Comparison of ENCODE assay signal across 11 cellular contexts in the genomic region with DNA sequence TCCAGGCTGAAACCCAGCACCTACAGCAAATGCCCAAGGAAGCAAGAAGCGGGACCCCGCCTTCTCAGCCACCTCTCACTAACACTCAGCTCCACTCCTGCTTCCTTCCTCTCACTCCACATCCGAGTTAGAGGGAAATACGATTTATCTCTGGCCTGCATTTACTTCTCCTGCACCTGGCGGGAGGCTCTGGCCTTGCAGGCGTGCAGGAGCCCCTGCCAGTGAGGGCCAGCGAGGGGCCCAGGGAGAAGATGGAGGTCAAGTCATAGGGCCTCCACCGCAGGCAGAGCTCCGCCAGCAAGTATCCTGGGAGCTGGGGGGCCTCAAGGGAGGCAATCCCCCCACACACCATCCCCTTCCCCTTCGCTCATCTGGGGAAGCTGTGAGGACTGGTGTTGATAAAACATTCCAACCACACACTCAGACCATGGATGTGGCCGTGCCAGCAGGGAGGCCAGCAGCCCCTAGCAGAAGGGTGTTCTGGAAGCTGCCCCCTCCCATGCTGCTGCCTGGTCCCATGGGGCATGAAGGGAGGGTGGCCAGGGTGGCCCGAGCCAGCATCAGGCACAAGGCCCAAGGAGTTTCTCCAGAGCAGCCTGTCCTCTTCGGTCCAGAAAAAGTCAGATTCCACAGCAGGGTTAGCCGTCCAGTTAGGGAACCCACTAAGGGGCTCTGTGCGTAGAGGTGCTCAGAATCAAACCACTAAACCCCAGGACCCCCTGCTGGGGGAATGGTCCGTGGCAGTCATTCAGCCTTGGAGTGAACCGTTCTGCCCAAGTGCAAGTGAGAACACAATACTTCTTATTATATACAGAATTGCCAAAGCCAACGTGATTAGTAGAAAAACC.
DNase-seq lines count a peak whose midpoint lies in the region; FAIRE-seq and TF ChIP-seq lines count a peak whose summit lies in the region.
"Had no signal": no experiment of that assay in that cellular context is flagged by ENCODE, and none has a peak within 500 bp of the region (broad histone marks: within the 10 kb centered on the region; RNA-seq: fewer than 3 reads in every experiment).

No MANE protein-coding gene starts in this region.

- H3K79me2 ChIP-seq in keratinocyte (ENCODE audit: control insufficient read depth, insufficient read depth, low read length), result no peaks in the 10 kb centered on the region

- H3K4me1 ChIP-seq in keratinocyte (ENCODE audit: control insufficient read depth, extremely low read depth, insufficient read depth, low read length) (peaks cover 10% of the 10 kb centered on the region), skeletal muscle tissue (ENCODE audit: control insufficient read depth in 3 of 3, insufficient read depth in 3 of 3, low read length in 3 of 3) (peaks cover 82 to 94% (median 86%) of the 10 kb centered on the region in 3 donors)

- peaks cover 0 to 1% (median 0%) of the 10 kb centered on the region in 3 donors for H3K27me3 Mint-ChIP-seq in CD14-positive monocyte (ENCODE audit: low read depth in 3 of 3)

- H3K27me3 ChIP-seq in keratinocyte (ENCODE audit: control insufficient read depth, extremely low read depth, insufficient read depth, low read length) (no peaks in the 10 kb centered on the region), skeletal muscle tissue (ENCODE audit: control insufficient read depth in 3 of 3, insufficient read depth in 3 of 3, low read length in 3 of 3) (no peaks in the 10 kb centered on the region)

- H3K9ac ChIP-seq in keratinocyte (ENCODE audit: control insufficient read depth, extremely low read depth, insufficient read depth, low read length), result no peak overlapping the region
- H3K9ac ChIP-seq in skeletal muscle tissue (ENCODE audit: low read depth in 1 of 3, low read length in 3 of 3), result peak overlapping the region; percentile 94 to 97 (median 95)

- H3K4me3 ChIP-seq in keratinocyte (ENCODE audit: control insufficient read depth in 2 of 3, extremely low read depth in 1 of 3, insufficient read depth in 2 of 3, low read depth in 1 of 3, low read length in 3 of 3) (peak overlapping the region in 1 of 3 experiments; percentile 34), skeletal muscle tissue (ENCODE audit: low read length in 3 of 3) (peak overlapping the region; percentile 90 to 91 (median 91))

- peak overlapping the region; percentile 67 for H3K4me2 ChIP-seq in keratinocyte (ENCODE audit: control insufficient read depth, extremely low read depth, insufficient read depth, low read depth, low read length)

- H3K36me3 Mint-ChIP-seq in CD14-positive monocyte, result peaks cover 24 to 50% of the 10 kb centered on the region in 2 donors

- H3K36me3 ChIP-seq in keratinocyte (ENCODE audit: control insufficient read depth in 2 of 2, extremely low read depth in 1 of 2, insufficient read depth in 2 of 2, low read length in 2 of 2) (peaks cover 0 to 2% of the 10 kb centered on the region in 2 experiments), skeletal muscle tissue (ENCODE audit: control insufficient read depth in 3 of 3, insufficient read depth in 3 of 3, low read length in 3 of 3) (peaks cover 0 to 18% (median 3%) of the 10 kb centered on the region in 3 donors)

- H3K9me3 ChIP-seq in keratinocyte (ENCODE audit: control insufficient read depth, low read depth, low read length) (no peaks in the 10 kb centered on the region), skeletal muscle tissue (ENCODE audit: control insufficient read depth in 3 of 3, low read length in 3 of 3) (no peaks in the 10 kb centered on the region)

- intact Hi-C loops in CD14-positive monocyte (cut with micrococcal nuclease), result loop anchor here in 1 of 2 donors (5.0 kb wide), 1 partner anchor 42 kb away; no protein-coding TSS in a partner anchor

- no peak for TF ChIP-seq CTCF in CD14-positive monocyte (IDR thresholded peaks at IDR 0.05)
- no peak for TF ChIP-seq CTCF in keratinocyte (optimal IDR thresholded peaks at IDR 0.05 in 1 of 3, IDR thresholded peaks at IDR 0.05 in 1 of 3, conservative IDR thresholded peaks at IDR 0.05 in 1 of 3; ENCODE audit: extremely low read depth in 1 of 3, insufficient read depth in 2 of 3, low read length in 3 of 3)

- peak overlapping the region; percentile 75 to 83 for H3K4me3 Mint-ChIP-seq in CD14-positive monocyte

- peaks cover 0 to 3% (median 0%) of the 10 kb centered on the region in 7 donors for H3K9me3 Mint-ChIP-seq in CD14-positive monocyte

- H3K27ac ChIP-seq in angular gyrus (ENCODE audit: low read depth, low read length) (peak overlapping the region; percentile 88), keratinocyte (ENCODE audit: control insufficient read depth, insufficient read depth, low read length) (no peak overlapping the region), skeletal muscle tissue (ENCODE audit: low read depth, low read length) (peak overlapping the region; percentile 98)

- H3K9me1 ChIP-seq in keratinocyte (ENCODE audit: control insufficient read depth, extremely low read depth, insufficient read depth, low read length), result no peaks in the 10 kb centered on the region

- H4K20me1 ChIP-seq in keratinocyte (ENCODE audit: control insufficient read depth, extremely low read depth, insufficient read depth, low read length), result no peaks in the 10 kb centered on the region

- dilution Hi-C loops in keratinocyte (cut with MboI; ENCODE audit: extremely low pct_ligation_motif_present, low sequenced_read_pairs), result no loop called here

- DNase-seq in CD14-positive monocyte (ENCODE audit: low spot score), result no peak
- no peak for DNase-seq in keratinocyte (ENCODE audit: low read depth, low spot score)
- DNase-seq in NCI-H524 treated with DMSO at 0.1 percent for 48 hours (lab: John Stamatoyannopoulos, UW), result no peak
- DNase-seq in amniotic stem cell (lab: John Stamatoyannopoulos, UW), result no peak
- no peak for DNase-seq in activated naive CD4-positive, alpha-beta T cell treated with Interleukin-2 at 50 U/mL for 16 hours
- no peak for DNase-seq in SKM-1 treated with dmso at 0.1 percent for 144 hours (lab: John Stamatoyannopoulos, UW; ENCODE audit: unreplicated experiment)
- DNase-seq: NCI-H2081 treated with DMSO at 0.1 percent for 48 hours; SIG-M5; stimulated activated CD4-positive, alpha-beta T cell treated with anti-CD3 and anti-CD28 coated beads, Interleukin-2, amount 100 ng/mL, for 48 hours had no signal

- peak overlapping the region; percentile 43 to 89 (median 80) for H3K27ac Mint-ChIP-seq in CD14-positive monocyte

- peaks cover 52% of the 10 kb centered on the region for H3K4me1 Mint-ChIP-seq in CD14-positive monocyte

- no peak for FAIRE-seq in keratinocyte (lab: Jason Lieb, UNC)

- peak overlapping the region; percentile 44 for H2AFZ ChIP-seq in keratinocyte (ENCODE audit: control insufficient read depth, low read length)
